Comparison of ENCODE assay signal across 32 cellular contexts in genomic region chr7:86969865-86970264, GRCh38.
"Had no signal": no experiment of that assay in that cellular context is flagged by ENCODE, and none has a peak within 500 bp of the region (broad histone marks: within the 10 kb centered on the region; RNA-seq: fewer than 3 reads in every experiment).

No MANE protein-coding gene starts in this region.

- H3K27ac ChIP-seq: ascending aorta, KMS-11, Peyer's patch, SJSA1 had no signal

- H3K4me1 Mint-ChIP-seq: activated CD4-positive, alpha-beta T cell treated with anti-CD3 and anti-CD28 coated beads, Interleukin-2, amount 10 ng/mL, durations not matched to agents 7 days and 5 days; activated naive CD8-positive, alpha-beta T cell treated with anti-CD3 and anti-CD28 coated beads, Interleukin-2, amount 10 ng/mL, durations not matched to agents 7 days and 5 days had no signal

- H3K9me2 ChIP-seq: SK-N-SH had no signal

- H3K4me3 ChIP-seq: ascending aorta, Peyer's patch, SJSA1 had no signal

- H3K4me2 ChIP-seq: KMS-11, SK-N-SH had no signal

- H3K36me3 ChIP-seq: ascending aorta, Peyer's patch, SJSA1 had no signal

- H3K9me3 Mint-ChIP-seq: activated CD4-positive, alpha-beta T cell treated with anti-CD3 and anti-CD28 coated beads, Interleukin-2, amount 10 ng/mL, durations not matched to agents 7 days and 5 days; activated naive CD4-positive, alpha-beta T cell treated with anti-CD3 and anti-CD28 coated beads, Interleukin-2, amount 50 U/mL, for 24 hours; activated naive CD8-positive, alpha-beta T cell treated with anti-CD3 and anti-CD28 coated beads, Interleukin-2, amount 10 ng/mL, durations not matched to agents 7 days and 5 days; activated T-cell treated with anti-CD3 and anti-CD28 coated beads, Interleukin-2, amount 50 U/mL, for 24 hours; activated T-helper 2 cell treated with anti-CD3 and anti-CD28 coated beads, Interferon-gamma antibody, Interleukin-2, Interleukin-4, amounts not matched to agents 10 μg/mL and 5 μg/mL and 100 μg/mL, durations not matched to agents 14 hours and 24 hours and 36 hours; T-helper 1 cell treated with Interleukin-12 subunit alpha and Interleukin-12 subunit beta and Interleukin-4 antibody, amounts not matched to agents 30 μg/mL and 1 μg/mL, for 36 hours; T-helper 2 cell treated with Interferon-gamma antibody and Interleukin-4, amounts not matched to agents 5 μg/mL and 100 μg/mL, for 36 hours had no signal

- ATAC-seq: activated CD4-positive, alpha-beta T cell treated with anti-CD3 and anti-CD28 coated beads for 36 hours; activated CD4-positive, CD25-positive, alpha-beta regulatory T cell treated with anti-CD3 and anti-CD28 coated beads, Interleukin-2, amount 50 U/mL, for 24 hours; activated CD8-positive, alpha-beta T cell treated with anti-CD3 and anti-CD28 coated beads, Interleukin-2, amount 10 ng/mL, durations not matched to agents 7 days and 5 days had no signal

- DNase-seq: activated CD4-positive, alpha-beta T cell treated with anti-CD3 and anti-CD28 coated beads for 36 hours; activated CD4-positive, alpha-beta T cell treated with anti-CD3 and anti-CD28 coated beads, Interleukin-2, amount 10 ng/mL, durations not matched to agents 7 days and 5 days; activated CD4-positive, alpha-beta T cell treated with anti-CD3 and anti-CD28 coated beads, Interleukin-2, amount 50 U/mL, for 48 hours; activated CD8-positive, alpha-beta T cell treated with anti-CD3 and anti-CD28 coated beads, Interleukin-2, amount 10 ng/mL, durations not matched to agents 7 days and 5 days; activated gamma-delta T cell; activated naive CD4-positive, alpha-beta T cell treated with Interleukin-2 at 50 U/mL for 16 hours; activated naive CD8-positive, alpha-beta T cell treated with anti-CD3 and anti-CD28 coated beads, Interleukin-2, amount 10 ng/mL, durations not matched to agents 7 days and 5 days; activated T-cell treated with anti-CD3 and anti-CD28 coated beads, Interleukin-2, amount 50 U/mL, for 24 hours; amygdala; cerebellar nuclear complex; MM.1S; NCI-H1092 treated with DMSO at 0.1 percent for 48 hours; NCI-H1417; NCI-H146; NCI-H187; NCI-H2029 treated with DMSO at 0.1 percent for 48 hours; NCI-H2107; NCI-H226; NCI-H524 treated with DMSO at 0.1 percent for 48 hours; PC-3; Peyer's patch; RPMI8226; SHP77 treated with DMSO at 0.1 percent for 48 hours; SK-N-SH had no signal

- H3K27ac Mint-ChIP-seq: activated CD4-positive, alpha-beta T cell treated with anti-CD3 and anti-CD28 coated beads for 36 hours; activated CD4-positive, alpha-beta T cell treated with anti-CD3 and anti-CD28 coated beads, Interleukin-2, amount 10 ng/mL, durations not matched to agents 7 days and 5 days; activated CD8-positive, alpha-beta T cell treated with anti-CD3 and anti-CD28 coated beads, Interleukin-2, amount 10 ng/mL, durations not matched to agents 7 days and 5 days; activated naive CD4-positive, alpha-beta T cell treated with anti-CD3 and anti-CD28 coated beads, Interleukin-2, amount 50 U/mL, for 24 hours; activated naive CD8-positive, alpha-beta T cell treated with anti-CD3 and anti-CD28 coated beads, Interleukin-2, amount 10 ng/mL, durations not matched to agents 7 days and 5 days; activated T-cell treated with anti-CD3 and anti-CD28 coated beads, Interleukin-2, amount 50 U/mL, for 24 hours; activated T-helper 2 cell treated with anti-CD3 and anti-CD28 coated beads, Interferon-gamma antibody, Interleukin-2, Interleukin-4, amounts not matched to agents 10 μg/mL and 5 μg/mL and 100 μg/mL, durations not matched to agents 14 hours and 24 hours and 36 hours; T-helper 1 cell treated with Interleukin-12 subunit alpha and Interleukin-12 subunit beta and Interleukin-4 antibody, amounts not matched to agents 30 μg/mL and 1 μg/mL, for 36 hours; T-helper 2 cell treated with Interferon-gamma antibody and Interleukin-4, amounts not matched to agents 5 μg/mL and 100 μg/mL, for 36 hours had no signal

- H3K27me3 ChIP-seq: ascending aorta, Peyer's patch, SJSA1 had no signal

- H3K4me3 Mint-ChIP-seq: activated CD4-positive, alpha-beta T cell treated with anti-CD3 and anti-CD28 coated beads for 36 hours; activated CD4-positive, alpha-beta T cell treated with anti-CD3 and anti-CD28 coated beads, Interleukin-2, amount 10 ng/mL, durations not matched to agents 7 days and 5 days; activated CD8-positive, alpha-beta T cell treated with anti-CD3 and anti-CD28 coated beads, Interleukin-2, amount 10 ng/mL, durations not matched to agents 7 days and 5 days; activated naive CD4-positive, alpha-beta T cell treated with anti-CD3 and anti-CD28 coated beads, Interleukin-2, amount 50 U/mL, for 24 hours; activated naive CD8-positive, alpha-beta T cell treated with anti-CD3 and anti-CD28 coated beads, Interleukin-2, amount 10 ng/mL, durations not matched to agents 7 days and 5 days; activated T-cell treated with anti-CD3 and anti-CD28 coated beads, Interleukin-2, amount 50 U/mL, for 24 hours; T-helper 1 cell treated with Interleukin-12 subunit alpha and Interleukin-12 subunit beta and Interleukin-4 antibody, amounts not matched to agents 30 μg/mL and 1 μg/mL, for 36 hours; T-helper 2 cell treated with Interferon-gamma antibody and Interleukin-4, amounts not matched to agents 5 μg/mL and 100 μg/mL, for 36 hours had no signal

- H3K36me3 Mint-ChIP-seq: activated naive CD4-positive, alpha-beta T cell treated with anti-CD3 and anti-CD28 coated beads, Interleukin-2, amount 50 U/mL, for 24 hours; activated naive CD8-positive, alpha-beta T cell treated with anti-CD3 and anti-CD28 coated beads, Interleukin-2, amount 10 ng/mL, durations not matched to agents 7 days and 5 days had no signal

- H3K4me1 ChIP-seq: ascending aorta, Peyer's patch, SJSA1 had no signal
